ENCODE assay signal across 20 cellular contexts in genomic region chr13:76758257-76758656, GRCh38.
DNase-seq lines count a peak whose midpoint lies in the region; ATAC-seq and TF ChIP-seq lines count a peak whose summit lies in the region.
"Had no signal": no experiment of that assay in that cellular context is flagged by ENCODE, and none has a peak within 500 bp of the region (broad histone marks: within the 10 kb centered on the region; RNA-seq: fewer than 3 reads in every experiment).

No MANE protein-coding gene starts in this region.

- H3K27me3 ChIP-seq in CD4-positive, alpha-beta memory T cell (ENCODE audit: insufficient read depth, low read length), result no peaks in the 10 kb centered on the region

- CTCF ChIA-PET in Calu3 (lab: Charles Lee), result no interaction called here
- CTCF ChIA-PET in CD4-positive, alpha-beta memory T cell (lab: Charles Lee; ENCODE audit: partially characterized antibody), result no interaction called here

- no peak overlapping the region for H3K27ac Mint-ChIP-seq in Calu3 (ENCODE audit: unreplicated experiment)
- H3K27ac Mint-ChIP-seq in CD4-positive, alpha-beta memory T cell, result no peak overlapping the region
- no peak overlapping the region for H3K27ac Mint-ChIP-seq in activated T-helper 17 cell treated with anti-CD3 and anti-CD28 coated beads, Interleukin-2, amount 50 U/mL, for 72 hours
- H3K27ac Mint-ChIP-seq: B cell; CD4-positive, alpha-beta T cell; H9 had no signal

- intact Hi-C loops in Calu3 (cut with micrococcal nuclease; ENCODE audit: unreplicated experiment), result no loop called here
- intact Hi-C loops in CD4-positive, alpha-beta memory T cell (cut with micrococcal nuclease), result no loop called here

- H3K36me3 ChIP-seq in mesodermal cell (ENCODE audit: control insufficient read depth, insufficient read depth, low read length), result no peaks in the 10 kb centered on the region
- no peaks in the 10 kb centered on the region for H3K36me3 ChIP-seq in CD4-positive, alpha-beta memory T cell (ENCODE audit: insufficient read depth, low read length)

- H3K4me1 Mint-ChIP-seq in Calu3 (ENCODE audit: low read depth, unreplicated experiment), result no peaks in the 10 kb centered on the region
- no peaks in the 10 kb centered on the region for H3K4me1 Mint-ChIP-seq in CD4-positive, alpha-beta memory T cell
- no peaks in the 10 kb centered on the region for H3K4me1 Mint-ChIP-seq in activated T-helper 17 cell treated with anti-CD3 and anti-CD28 coated beads, Interleukin-2, amount 50 U/mL, for 72 hours
- H3K4me1 Mint-ChIP-seq: B cell, H9 had no signal

- no peaks in the 10 kb centered on the region for H3K9me3 Mint-ChIP-seq in Calu3 (ENCODE audit: low read depth, unreplicated experiment)
- H3K9me3 Mint-ChIP-seq in CD4-positive, alpha-beta memory T cell, result no peaks in the 10 kb centered on the region
- H3K9me3 Mint-ChIP-seq in activated T-helper 17 cell treated with anti-CD3 and anti-CD28 coated beads, Interleukin-2, amount 50 U/mL, for 72 hours, result no peaks in the 10 kb centered on the region
- H3K9me3 Mint-ChIP-seq: CD4-positive, alpha-beta T cell; H9 had no signal

- BruUV-seq in Calu3 (replicated peaks; lab: Mats Ljungman, UMichigan), result no TSS peak

- H3K27ac ChIP-seq in mesodermal cell (ENCODE audit: low read depth, low read length, severe bottlenecking), result peak overlapping the region; percentile 48
- no peak overlapping the region for H3K27ac ChIP-seq in CD4-positive, alpha-beta memory T cell (ENCODE audit: low read depth, low read length)
- H3K27ac ChIP-seq: 22Rv1, HL-60 had no signal

- H3K4me3 ChIP-seq in fibroblast of pulmonary artery (replicated peaks; ENCODE audit: low read depth, low read length) (no peak overlapping the region), mesodermal cell (ENCODE audit: extremely low read depth, insufficient read depth, low read length, poor library complexity, severe bottlenecking) (no peak overlapping the region)
- no peak overlapping the region for H3K4me3 ChIP-seq in CD4-positive, alpha-beta memory T cell (ENCODE audit: low read length in 2 of 2)

- no peaks in the 10 kb centered on the region for H3K36me3 Mint-ChIP-seq in Calu3 (ENCODE audit: insufficient read depth, unreplicated experiment)
- H3K36me3 Mint-ChIP-seq in CD4-positive, alpha-beta memory T cell, result no peaks in the 10 kb centered on the region
- no peaks in the 10 kb centered on the region for H3K36me3 Mint-ChIP-seq in activated T-helper 17 cell treated with anti-CD3 and anti-CD28 coated beads, Interleukin-2, amount 50 U/mL, for 72 hours (ENCODE audit: low read depth)

- no peak for ATAC-seq in activated T-helper 17 cell treated with anti-CD3 and anti-CD28 coated beads, Interleukin-2, amount 50 U/mL, for 72 hours (replicated peaks)

- H3K4me3 Mint-ChIP-seq in Calu3 (ENCODE audit: low read depth, unreplicated experiment), result no peak overlapping the region
- H3K4me3 Mint-ChIP-seq in CD4-positive, alpha-beta memory T cell, result no peak overlapping the region
- no peak overlapping the region for H3K4me3 Mint-ChIP-seq in activated T-helper 17 cell treated with anti-CD3 and anti-CD28 coated beads, Interleukin-2, amount 50 U/mL, for 72 hours
- H3K4me3 Mint-ChIP-seq: B cell; CD4-positive, alpha-beta T cell; H9 had no signal

- TF ChIP-seq CTCF in fibroblast of pulmonary artery (IDR thresholded peaks at IDR 0.05; ENCODE audit: low read length, missing control alignments) (no peak), Calu3 (IDR thresholded peaks at IDR 0.05; ENCODE audit: unreplicated experiment) (no peak)

- no peaks in the 10 kb centered on the region for H3K9me3 ChIP-seq in mesodermal cell (ENCODE audit: control insufficient read depth, low read length)
- no peaks in the 10 kb centered on the region for H3K9me3 ChIP-seq in CD4-positive, alpha-beta memory T cell (ENCODE audit: control insufficient read depth in 1 of 2, low read length in 2 of 2)

- H3K4me1 ChIP-seq in mesodermal cell (ENCODE audit: control insufficient read depth, insufficient read depth, low read length, poor library complexity, severe bottlenecking), result peaks cover 35% of the 10 kb centered on the region
- H3K4me1 ChIP-seq in CD4-positive, alpha-beta memory T cell (ENCODE audit: insufficient read depth, low read length), result no peaks in the 10 kb centered on the region

- POLR2A ChIA-PET in CD4-positive, alpha-beta memory T cell (lab: Charles Lee; ENCODE audit: partially characterized antibody), result no interaction called here

- H3K27me3 Mint-ChIP-seq in Calu3 (ENCODE audit: unreplicated experiment), result no peaks in the 10 kb centered on the region
- peaks cover 5 to 6% of the 10 kb centered on the region in 2 donors for H3K27me3 Mint-ChIP-seq in CD4-positive, alpha-beta memory T cell
- H3K27me3 Mint-ChIP-seq in activated T-helper 17 cell treated with anti-CD3 and anti-CD28 coated beads, Interleukin-2, amount 50 U/mL, for 72 hours, result peaks cover 5% of the 10 kb centered on the region

- peak; percentile 23 for DNase-seq in NCI-H146 (lab: John Stamatoyannopoulos, UW)
- DNase-seq in NCI-H146 treated with DMSO at 0.1 percent for 48 hours (lab: John Stamatoyannopoulos, UW; ENCODE audit: unreplicated experiment), result no peak
- DNase-seq in fibroblast of pulmonary artery (ENCODE audit: low read depth), result peak; percentile 32
- no peak for DNase-seq in Calu3
- no peak for DNase-seq in cerebellar nuclear complex (lab: John Stamatoyannopoulos, UW)
- no peak for DNase-seq in CD4-positive, alpha-beta memory T cell
- DNase-seq: CD4-positive, alpha-beta T cell; DMS79; H9; NCI-H2029; NCI-H2171; NCI-H446; NCI-H69; RPMI8226; SIG-M5 had no signal

Comparison
In these comparisons a context has a peak if more than half of its experiments do, and no peak if none do; other contexts are left out.
1. DNase-seq: peak in NCI-H146 (single experiment) and fibroblast of pulmonary artery (single experiment); none in NCI-H146 treated with DMSO at 0.1 percent for 48 hours (single experiment), Calu3 (single experiment), cerebellar nuclear complex (0 of 2) and CD4-positive, alpha-beta memory T cell (0 of 5).